ENCODE assay signal across 13 cellular contexts in the genomic region with DNA sequence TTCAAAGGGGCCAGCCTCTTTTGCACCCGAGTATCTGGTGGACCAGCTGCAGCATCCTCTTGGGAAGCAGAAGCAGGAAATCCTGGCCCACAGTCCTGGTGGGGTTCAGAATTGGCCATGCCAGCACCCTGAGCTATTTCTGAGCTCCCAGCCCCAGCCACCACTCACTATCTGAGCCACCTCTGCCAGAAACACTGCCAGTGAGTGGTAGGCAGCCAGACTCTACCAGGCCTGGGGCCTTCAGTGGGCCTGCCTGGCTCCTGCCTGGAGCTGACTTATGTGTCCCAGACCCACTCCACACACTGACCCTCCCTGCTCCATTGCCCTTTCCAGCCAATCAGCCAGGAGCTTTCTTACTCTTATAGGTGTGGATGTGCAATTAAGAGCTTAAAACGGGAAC.
"Had no signal": no experiment of that assay in that cellular context is flagged by ENCODE, and none has a peak within 500 bp of the region (broad histone marks: within the 10 kb centered on the region; RNA-seq: fewer than 3 reads in every experiment).

No MANE protein-coding gene starts in this region.

- H3K36me3 Mint-ChIP-seq: activated naive CD4-positive, alpha-beta T cell treated with anti-CD3 and anti-CD28 coated beads, Interleukin-2, amount 50 U/mL, for 72 hours; WTC11 had no signal

- DNase-seq: activated CD4-positive, alpha-beta T cell treated with anti-CD3 and anti-CD28 coated beads, Interleukin-2, amount 10 ng/mL, durations not matched to agents 24 days and 14 days; activated CD8-positive, alpha-beta memory T cell treated with anti-CD3 and anti-CD28 coated beads, Interleukin-2, amount 50 U/mL, for 4 hours; activated CD8-positive, alpha-beta T cell treated with anti-CD3 and anti-CD28 coated beads, Interleukin-2, amount 10 ng/mL, durations not matched to agents 7 days and 5 days; activated effector memory CD4-positive, alpha-beta T cell treated with anti-CD3 and anti-CD28 coated beads, Interleukin-2, amount 50 U/mL, for 16 hours; activated T-cell treated with anti-CD3 and anti-CD28 coated beads, Interleukin-2, amount 50 U/mL, for 48 hours; body of pancreas; effector CD8-positive, alpha-beta T cell; mesendoderm; psoas muscle; T-helper 2 cell had no signal

- H3K27ac ChIP-seq: psoas muscle had no signal

- H3K27me3 ChIP-seq: body of pancreas had no signal

- H3K4me3 ChIP-seq: body of pancreas, psoas muscle had no signal

- H3K9me3 ChIP-seq: body of pancreas, psoas muscle had no signal

- ATAC-seq: activated CD8-positive, alpha-beta T cell treated with anti-CD3 and anti-CD28 coated beads, Interleukin-2, amount 10 ng/mL, durations not matched to agents 7 days and 5 days; body of pancreas; stimulated activated effector memory CD8-positive, alpha-beta T cell treated with anti-CD3 and anti-CD28 coated beads, Interleukin-12 subunit alpha, Interleukin-12 subunit beta, amount 100 ng/mL, for 72 hours; WTC11 had no signal

- H3K4me3 Mint-ChIP-seq: activated CD4-positive, alpha-beta T cell treated with anti-CD3 and anti-CD28 coated beads, Interleukin-2, amount 10 ng/mL, durations not matched to agents 24 days and 14 days; activated CD8-positive, alpha-beta T cell treated with anti-CD3 and anti-CD28 coated beads, Interleukin-2, amount 10 ng/mL, durations not matched to agents 7 days and 5 days; stimulated activated effector memory CD8-positive, alpha-beta T cell treated with anti-CD3 and anti-CD28 coated beads, Interleukin-12 subunit alpha, Interleukin-12 subunit beta, amount 100 ng/mL, for 72 hours; WTC11 had no signal

- H3K4me1 Mint-ChIP-seq: activated CD4-positive, alpha-beta T cell treated with anti-CD3 and anti-CD28 coated beads, Interleukin-2, amount 10 ng/mL, durations not matched to agents 24 days and 14 days; stimulated activated effector memory CD8-positive, alpha-beta T cell treated with anti-CD3 and anti-CD28 coated beads, Interleukin-12 subunit alpha, Interleukin-12 subunit beta, amount 100 ng/mL, for 72 hours had no signal

- H3K27ac Mint-ChIP-seq: activated CD4-positive, alpha-beta T cell treated with anti-CD3 and anti-CD28 coated beads, Interleukin-2, amount 10 ng/mL, durations not matched to agents 24 days and 14 days; activated CD8-positive, alpha-beta T cell treated with anti-CD3 and anti-CD28 coated beads, Interleukin-2, amount 10 ng/mL, durations not matched to agents 7 days and 5 days; WTC11 had no signal

- H3K4me1 ChIP-seq: psoas muscle had no signal

- H3K9me3 Mint-ChIP-seq: activated CD4-positive, alpha-beta T cell treated with anti-CD3 and anti-CD28 coated beads, Interleukin-2, amount 10 ng/mL, durations not matched to agents 24 days and 14 days; activated naive CD4-positive, alpha-beta T cell treated with anti-CD3 and anti-CD28 coated beads, Interleukin-2, amount 50 U/mL, for 72 hours; stimulated activated effector memory CD8-positive, alpha-beta T cell treated with anti-CD3 and anti-CD28 coated beads, Interleukin-12 subunit alpha, Interleukin-12 subunit beta, amount 100 ng/mL, for 72 hours; WTC11 had no signal
